Comparison of ENCODE assay signal across 19 cellular contexts in genomic region chr6:143734641-143735063, GRCh38. TPM values are rescaled to one million over a fixed set of nuclear protein-coding genes. Genes with fewer than 3 reads are reported as not detected.
DNase-seq lines count a peak whose midpoint lies in the region; ATAC-seq and TF ChIP-seq lines count a peak whose summit lies in the region.
"Had no signal": no experiment of that assay in that cellular context is flagged by ENCODE, and none has a peak within 500 bp of the region (broad histone marks: within the 10 kb centered on the region; RNA-seq: fewer than 3 reads in every experiment).

No MANE protein-coding gene starts in this region.

- H3K4me2 ChIP-seq in SK-N-SH: no peak overlapping the region
- H3K4me2 ChIP-seq: PC-9 had no signal

- H3K9ac ChIP-seq in SK-N-SH: no peak overlapping the region

- no peak overlapping the region for H2AFZ ChIP-seq in SK-N-SH (ENCODE audit: low read depth)
- H2AFZ ChIP-seq: PC-9 had no signal

- TF ChIP-seq RAD21 in SK-N-SH (IDR thresholded peaks at IDR 0.05; ENCODE audit: low read length): peak; percentile 4; the same call in 1 of the 2 replicates

- TF ChIP-seq CTCF in MCF 10A (IDR thresholded peaks at IDR 0.05; ENCODE audit: unreplicated experiment): no peak
- no peak for TF ChIP-seq CTCF in breast epithelium (IDR thresholded peaks at IDR 0.05)
- TF ChIP-seq CTCF in SK-N-SH (IDR thresholded peaks at IDR 0.05): no peak
- TF ChIP-seq CTCF in left ventricle myocardium inferior (IDR thresholded peaks at IDR 0.05; ENCODE audit: borderline replicate concordance): no peak
- no peak for TF ChIP-seq CTCF in upper lobe of right lung (IDR thresholded peaks at IDR 0.05)

- H3K36me3 Mint-ChIP-seq in MCF 10A (ENCODE audit: insufficient read depth, unreplicated experiment): no peaks in the 10 kb centered on the region
- peaks cover 3% of the 10 kb centered on the region for H3K36me3 Mint-ChIP-seq in activated CD4-positive, alpha-beta memory T cell treated with anti-CD3 and anti-CD28 coated beads, Interleukin-2, amount 10 ng/mL, durations not matched to agents 7 days and 5 days (ENCODE audit: low read depth)

- H4K20me1 ChIP-seq in SK-N-SH (ENCODE audit: insufficient read depth): no peaks in the 10 kb centered on the region

- POLR2A ChIA-PET in MCF 10A (lab: Yijun Ruan, JAX) (interaction anchor here (0.6 kb wide), 1 partner anchor 88 kb away, joined by 4 read pairs; no protein-coding TSS in a partner anchor), SK-N-SH (lab: Yijun Ruan, JAX) (no interaction called here)
- POLR2A ChIA-PET in activated CD4-positive, alpha-beta memory T cell treated with anti-CD3 and anti-CD28 coated beads, Interleukin-2, amount 10 ng/mL, durations not matched to agents 7 days and 5 days (lab: Charles Lee): no interaction called here

- no peaks in the 10 kb centered on the region for H3K9me3 Mint-ChIP-seq in MCF 10A (ENCODE audit: unreplicated experiment)
- H3K9me3 Mint-ChIP-seq in activated CD4-positive, alpha-beta memory T cell treated with anti-CD3 and anti-CD28 coated beads, Interleukin-2, amount 10 ng/mL, durations not matched to agents 7 days and 5 days: no peaks in the 10 kb centered on the region
- H3K9me3 Mint-ChIP-seq: activated naive CD4-positive, alpha-beta T cell treated with anti-CD3 and anti-CD28 coated beads, Interleukin-2, amount 50 U/mL, for 24 hours; memory B cell; neural crest cell had no signal

- TF ChIP-seq POLR2A in breast epithelium (IDR thresholded peaks at IDR 0.05): no peak

- WGBS in SK-N-SH (ENCODE audit: low lambda C conversion rate): 0% methylated on average over 1 of the region's 1 CpG

- ATAC-seq in upper lobe of right lung: peak; percentile 61

- intact Hi-C loops in MCF 10A (cut with micrococcal nuclease): no loop called here
- intact Hi-C loops in breast epithelium (cut with DNase I; ENCODE audit: low total_unique reads): no loop called here
- intact Hi-C loops in left ventricle myocardium inferior (cut with micrococcal nuclease): no loop called here
- intact Hi-C loops in upper lobe of right lung (cut with DNase I): no loop called here

- H3K4me3 Mint-ChIP-seq in MCF 10A (ENCODE audit: unreplicated experiment): no peak overlapping the region
- H3K4me3 Mint-ChIP-seq in activated CD4-positive, alpha-beta memory T cell treated with anti-CD3 and anti-CD28 coated beads, Interleukin-2, amount 10 ng/mL, durations not matched to agents 7 days and 5 days: no peak overlapping the region
- H3K4me3 Mint-ChIP-seq: activated naive CD4-positive, alpha-beta T cell treated with anti-CD3 and anti-CD28 coated beads, Interleukin-2, amount 50 U/mL, for 24 hours; memory B cell; neural crest cell had no signal

- H3F3A ChIP-seq in SK-N-SH (replicated peaks; ENCODE audit: insufficient read depth): no peaks in the 10 kb centered on the region

- no TSS peak for BruUV-seq in MCF 10A (replicated peaks; lab: Mats Ljungman, UMichigan)

- H3K9me2 ChIP-seq in SK-N-SH: no peaks in the 10 kb centered on the region

- DNase-seq in MCF 10A (ENCODE audit: unreplicated experiment): peak; percentile 14
- DNase-seq in breast epithelium (ENCODE audit: low spot score in 2 of 2): no peak
- DNase-seq in SK-N-SH: peak; percentile 57
- DNase-seq in left ventricle myocardium inferior: no peak
- no peak for DNase-seq in upper lobe of right lung
- no peak for DNase-seq in activated CD4-positive, alpha-beta memory T cell treated with anti-CD3 and anti-CD28 coated beads, Interleukin-2, amount 10 ng/mL, durations not matched to agents 7 days and 5 days
- DNase-seq in NCI-H510A treated with DMSO at 0.1 percent for 48 hours (lab: John Stamatoyannopoulos, UW): no peak
- DNase-seq in cortex of kidney (lab: John Stamatoyannopoulos, UW): no peak
- DNase-seq: activated CD4-positive, alpha-beta T cell treated with anti-CD3 and anti-CD28 coated beads, Interleukin-2, amount 50 U/mL, for 1 hour; activated T-cell treated with anti-CD3 and anti-CD28 coated beads, Interleukin-2, amount 50 U/mL, for 1 hour; Kasumi-1; NCI-H1694 treated with DMSO at 0.1 percent for 48 hours; NCI-H524 treated with DMSO at 0.1 percent for 48 hours; PC-9; stimulated activated naive CD4-positive, alpha-beta T cell; trophoblast cell had no signal

- H3K4me1 ChIP-seq in breast epithelium (no peaks in the 10 kb centered on the region), SK-N-SH (ENCODE audit: control insufficient read depth in 1 of 2, insufficient read depth in 2 of 2, low read depth in 1 of 2, low read length in 1 of 2) (peaks cover 0 to 12% of the 10 kb centered on the region in 2 experiments; a peak in 1 of 4 replicates), left ventricle myocardium inferior (peaks cover 75% of the 10 kb centered on the region), upper lobe of right lung (peaks cover 35% of the 10 kb centered on the region)

- peaks cover 6% of the 10 kb centered on the region for H3K4me1 Mint-ChIP-seq in MCF 10A (ENCODE audit: insufficient read depth, unreplicated experiment)
- H3K4me1 Mint-ChIP-seq in activated CD4-positive, alpha-beta memory T cell treated with anti-CD3 and anti-CD28 coated beads, Interleukin-2, amount 10 ng/mL, durations not matched to agents 7 days and 5 days: peaks cover 22% of the 10 kb centered on the region

- no peaks in the 10 kb centered on the region for H3K27me3 ChIP-seq in breast epithelium
- H3K27me3 ChIP-seq in SK-N-SH (ENCODE audit: insufficient read depth): no peaks in the 10 kb centered on the region
- H3K27me3 ChIP-seq in left ventricle myocardium inferior (ENCODE audit: low read depth): no peaks in the 10 kb centered on the region
- no peaks in the 10 kb centered on the region for H3K27me3 ChIP-seq in upper lobe of right lung

- H3K27ac ChIP-seq in breast epithelium (no peak overlapping the region), SK-N-SH (ENCODE audit: low read depth in 2 of 2, low read length in 1 of 2) (peak overlapping the region in 1 of 2 experiments; percentile 76; a peak in 2 of 4 replicates), left ventricle myocardium inferior (replicated peaks) (peak overlapping the region; percentile 73), upper lobe of right lung (no peak overlapping the region)
- H3K27ac ChIP-seq: PC-9 had no signal

- H3K9me3 ChIP-seq in breast epithelium (no peaks in the 10 kb centered on the region), SK-N-SH (no peaks in the 10 kb centered on the region), left ventricle myocardium inferior (replicated peaks) (no peaks in the 10 kb centered on the region), upper lobe of right lung (no peaks in the 10 kb centered on the region)

- TF ChIP-seq EP300 in SK-N-SH (IDR thresholded peaks at IDR 0.05; ENCODE audit: borderline replicate concordance in 1 of 2, low read depth in 1 of 2, low read length in 1 of 2): peak; percentile 36 to 57; a peak in 3 of 4 replicates

- no peak overlapping the region for H3K27ac Mint-ChIP-seq in MCF 10A (ENCODE audit: low read depth, unreplicated experiment)
- H3K27ac Mint-ChIP-seq in activated CD4-positive, alpha-beta memory T cell treated with anti-CD3 and anti-CD28 coated beads, Interleukin-2, amount 10 ng/mL, durations not matched to agents 7 days and 5 days: no peak overlapping the region
- H3K27ac Mint-ChIP-seq: activated naive CD4-positive, alpha-beta T cell treated with anti-CD3 and anti-CD28 coated beads, Interleukin-2, amount 50 U/mL, for 24 hours; memory B cell had no signal

- H3K4me3 ChIP-seq in breast epithelium (no peak overlapping the region), SK-N-SH (ENCODE audit: low read depth in 2 of 2, low read length in 1 of 2) (no peak overlapping the region), left ventricle myocardium inferior (peak overlapping the region; percentile 10), upper lobe of right lung (no peak overlapping the region)
- H3K4me3 ChIP-seq: PC-9 had no signal

- H3K36me3 ChIP-seq in breast epithelium: no peaks in the 10 kb centered on the region
- peaks cover 0 to 4% of the 10 kb centered on the region in 2 experiments for H3K36me3 ChIP-seq in SK-N-SH (replicated peaks in 1 of 2; ENCODE audit: control insufficient read depth in 1 of 2, insufficient read depth in 2 of 2, low read length in 1 of 2)
- H3K36me3 ChIP-seq in left ventricle myocardium inferior: no peaks in the 10 kb centered on the region
- H3K36me3 ChIP-seq in upper lobe of right lung: no peaks in the 10 kb centered on the region

- no peaks in the 10 kb centered on the region for H3K27me3 Mint-ChIP-seq in MCF 10A (ENCODE audit: insufficient read depth, unreplicated experiment)
- H3K27me3 Mint-ChIP-seq in activated CD4-positive, alpha-beta memory T cell treated with anti-CD3 and anti-CD28 coated beads, Interleukin-2, amount 10 ng/mL, durations not matched to agents 7 days and 5 days: no peaks in the 10 kb centered on the region
- H3K27me3 Mint-ChIP-seq: activated naive CD4-positive, alpha-beta T cell treated with anti-CD3 and anti-CD28 coated beads, Interleukin-2, amount 50 U/mL, for 24 hours; memory B cell had no signal

- peaks cover 6% of the 10 kb centered on the region; the same call in 1 of the 2 replicates for H3K79me2 ChIP-seq in SK-N-SH (ENCODE audit: insufficient read depth)

- CTCF ChIA-PET in MCF 10A (lab: Yijun Ruan, JAX) (interaction anchor here (0.6 kb wide), 1 partner anchor 159 kb away, joined by 3 read pairs; no protein-coding TSS in a partner anchor), SK-N-SH (lab: Yijun Ruan, JAX) (no interaction called here)
- CTCF ChIA-PET in activated CD4-positive, alpha-beta memory T cell treated with anti-CD3 and anti-CD28 coated beads, Interleukin-2, amount 10 ng/mL, durations not matched to agents 7 days and 5 days (lab: Charles Lee): no interaction called here

TF ChIP-seq in SK-N-SH, 30 proteins besides CTCF, POLR2A, EP300 and RAD21 (continues in another document):
- TF ChIP-seq NFIC (IDR thresholded peaks at IDR 0.05; ENCODE audit: borderline replicate concordance) (peak; percentile 74), TCF12 (IDR thresholded peaks at IDR 0.05) (peak; percentile 79), SIN3A (IDR thresholded peaks at IDR 0.05; ENCODE audit: borderline replicate concordance, low read depth, low read length) (no peak), TEAD4 (IDR thresholded peaks at IDR 0.05; ENCODE audit: borderline replicate concordance, insufficient read depth) (0 out of 2 replicates have a peak, but pooled peaks have one; percentile 17), JUND (IDR thresholded peaks at IDR 0.05) (peak; percentile 27; the same call in 1 of the 2 replicates)

RNA-seq across cellular contexts. Expression of gene PHACTR2, which starts 56.9 kb away (rescaled TPM):
- 30.0 and 34.4 TPM in 2 replicates for total RNA-seq in MCF 10A (2022)
- 10 to 100 TPM; 27.5 to 53.3 (median 52.4) TPM for total RNA-seq in breast epithelium
- 5.0 and 8.6 TPM in 2 replicates for polyA plus RNA-seq in SK-N-SH (2012; rRNA removed)
- 6.7 and 7.5 TPM in 2 replicates for polyA plus RNA-seq in SK-N-SH (2012; cell fraction: cytosol; rRNA removed)
- 4.5 and 6.9 TPM in 2 replicates for polyA plus RNA-seq in SK-N-SH (2012; cell fraction: nucleus; rRNA removed)
- 71.0 TPM for total RNA-seq in left ventricle myocardium inferior
- 142 TPM for total RNA-seq in upper lobe of right lung
- total RNA-seq in activated CD4-positive, alpha-beta memory T cell treated with anti-CD3 and anti-CD28 coated beads, Interleukin-2, amount 10 ng/mL, durations not matched to agents 7 days and 5 days: 10 to 100 TPM; 41.5 to 46.3 TPM

Comparison
In these comparisons a context has a peak if more than half of its experiments do, and no peak if none do; other contexts are left out.
1. DNase-seq: peak in MCF 10A (single experiment) and SK-N-SH (single experiment); none in breast epithelium (0 of 2), left ventricle myocardium inferior (single experiment), upper lobe of right lung (single experiment), activated CD4-positive, alpha-beta memory T cell treated with anti-CD3 and anti-CD28 coated beads, Interleukin-2, amount 10 ng/mL, durations not matched to agents 7 days and 5 days (single experiment), NCI-H510A treated with DMSO at 0.1 percent for 48 hours (single experiment) and cortex of kidney (single experiment).